2 cellular contexts compared by ENCODE assay signal in the genomic region with DNA sequence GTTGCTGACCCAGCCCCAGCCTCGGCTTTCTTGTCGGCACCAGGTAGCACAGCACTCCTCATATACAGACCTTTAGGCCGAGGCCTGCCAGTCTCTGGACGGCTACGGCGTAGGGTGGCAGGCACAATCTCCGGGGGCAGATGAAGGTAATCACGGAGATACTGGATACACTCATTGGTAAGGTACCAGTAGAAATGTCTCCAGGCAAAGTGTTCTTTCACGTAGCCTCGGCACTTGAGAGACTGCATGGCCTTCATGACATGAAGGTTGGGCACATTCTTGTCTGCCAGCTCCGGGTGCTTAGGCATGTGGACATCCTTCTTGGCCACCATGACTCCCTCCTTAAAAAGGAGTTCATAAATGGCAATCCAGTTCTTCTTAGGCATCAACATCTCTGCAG. TPM values are rescaled to one million over a fixed set of nuclear protein-coding genes. Genes with fewer than 3 reads are reported as not detected.
A peak's percentile ranks its signal among the peaks of the same experiment; 100 is the strongest.
DNase-seq lines count a peak whose midpoint lies in the region; TF ChIP-seq lines count a peak whose summit lies in the region.
"Not testable (repeated sequence)": the region's sequence is repeated elsewhere in the genome, so short reads cannot be mapped to it uniquely, and the experiment has no call there.

No MANE protein-coding gene starts in this region.

- not testable (repeated sequence) for TF ChIP-seq CTCF in HEK293 (tag by site-specific recombination; IDR thresholded peaks at IDR 0.05)

- not testable (repeated sequence) for H3K4me3 ChIP-seq in HEK293 (ENCODE audit: low read depth, low read length); trophoblast cell (ENCODE audit: low read depth, low read length)

- not testable (repeated sequence) for H3K79me1 ChIP-seq in trophoblast cell (ENCODE audit: low read length)

- not testable (repeated sequence) for H2BK120ac ChIP-seq in trophoblast cell (ENCODE audit: insufficient read depth, low read length, poor library complexity)

- not testable (repeated sequence) for H3K4me2 ChIP-seq in trophoblast cell (ENCODE audit: low read length)

- not testable (repeated sequence) for H4K91ac ChIP-seq in trophoblast cell (ENCODE audit: low read depth, low read length)

- not testable (repeated sequence) for H4K12ac ChIP-seq in trophoblast cell (ENCODE audit: low read depth, low read length)

- not testable (repeated sequence) for H2BK5ac ChIP-seq in trophoblast cell (ENCODE audit: low read depth, low read length, poor library complexity)

- H3K9ac ChIP-seq in trophoblast cell (ENCODE audit: low read length): not testable (repeated sequence)

- H2AK5ac ChIP-seq in trophoblast cell (ENCODE audit: low read length): not testable (repeated sequence)

- H3K4ac ChIP-seq in trophoblast cell (ENCODE audit: low read depth, low read length): not testable (repeated sequence)

- H4K8ac ChIP-seq in trophoblast cell (ENCODE audit: low read depth, low read length): not testable (repeated sequence)

- H3K4me1 ChIP-seq in HEK293 (ENCODE audit: control insufficient read depth, insufficient read depth, low read length); trophoblast cell (ENCODE audit: control insufficient read depth in 1 of 2, insufficient read depth in 2 of 2, low read length in 2 of 2): not testable (repeated sequence)

- not testable (repeated sequence) for H3K79me2 ChIP-seq in trophoblast cell (ENCODE audit: control insufficient read depth, insufficient read depth, low read length, poor library complexity)

- no CpG with 5 or more reads among the region's 11 CpGs for WGBS in trophoblast cell (ENCODE audit: extremely low coverage, insufficient coverage, insufficient read length)

- not testable (repeated sequence) for H3K27ac ChIP-seq in HEK293 (ENCODE audit: extremely low read depth, low read depth, low read length); trophoblast cell (ENCODE audit: low read depth, low read length)

- POLR2A ChIA-PET in HEK293 (lab: Yijun Ruan, JAX): not testable (repeated sequence)

- H3K18ac ChIP-seq in trophoblast cell (ENCODE audit: low read length): not testable (repeated sequence)

- H3K14ac ChIP-seq in trophoblast cell (ENCODE audit: low read length): not testable (repeated sequence)

- not testable (repeated sequence) for H3K9me3 ChIP-seq in HEK293 (ENCODE audit: control insufficient read depth, insufficient read depth, low read depth, low read length); trophoblast cell (ENCODE audit: insufficient read depth, low read depth, low read length)

- not testable (repeated sequence) for H2BK12ac ChIP-seq in trophoblast cell (ENCODE audit: low read length)

- CTCF ChIA-PET in HEK293 (lab: Yijun Ruan, JAX): not testable (repeated sequence)

- not testable (repeated sequence) for H3K23ac ChIP-seq in trophoblast cell (ENCODE audit: low read length)

- peak; percentile 64 to 84 for DNase-seq in trophoblast cell

- H2AFZ ChIP-seq in trophoblast cell (ENCODE audit: insufficient read depth, low read length, poor library complexity): not testable (repeated sequence)

- H3K27me3 ChIP-seq in trophoblast cell (ENCODE audit: insufficient read depth, low read length): not testable (repeated sequence)

- H3K36me3 ChIP-seq in HEK293 (ENCODE audit: control insufficient read depth in 2 of 2, insufficient read depth in 1 of 2, low read length in 2 of 2); trophoblast cell (ENCODE audit: control insufficient read depth in 1 of 2, insufficient read depth in 2 of 2, low read length in 2 of 2): not testable (repeated sequence)

TF ChIP-seq in HEK293, 187 proteins besides CTCF, POLR2A, EP300 and RAD21:
- peak; percentile 33; the same call in 1 of the 2 replicates for TF ChIP-seq ZNF449 (tag by site-specific recombination; IDR thresholded peaks at IDR 0.05)

RNA-seq across cellular contexts. Expression of gene TLK2, which starts 37.8 kb away (rescaled TPM):
- 21.3 and 22.8 TPM in 2 replicates for polyA plus RNA-seq in trophoblast cell (2013)
